In the genomic region with DNA sequence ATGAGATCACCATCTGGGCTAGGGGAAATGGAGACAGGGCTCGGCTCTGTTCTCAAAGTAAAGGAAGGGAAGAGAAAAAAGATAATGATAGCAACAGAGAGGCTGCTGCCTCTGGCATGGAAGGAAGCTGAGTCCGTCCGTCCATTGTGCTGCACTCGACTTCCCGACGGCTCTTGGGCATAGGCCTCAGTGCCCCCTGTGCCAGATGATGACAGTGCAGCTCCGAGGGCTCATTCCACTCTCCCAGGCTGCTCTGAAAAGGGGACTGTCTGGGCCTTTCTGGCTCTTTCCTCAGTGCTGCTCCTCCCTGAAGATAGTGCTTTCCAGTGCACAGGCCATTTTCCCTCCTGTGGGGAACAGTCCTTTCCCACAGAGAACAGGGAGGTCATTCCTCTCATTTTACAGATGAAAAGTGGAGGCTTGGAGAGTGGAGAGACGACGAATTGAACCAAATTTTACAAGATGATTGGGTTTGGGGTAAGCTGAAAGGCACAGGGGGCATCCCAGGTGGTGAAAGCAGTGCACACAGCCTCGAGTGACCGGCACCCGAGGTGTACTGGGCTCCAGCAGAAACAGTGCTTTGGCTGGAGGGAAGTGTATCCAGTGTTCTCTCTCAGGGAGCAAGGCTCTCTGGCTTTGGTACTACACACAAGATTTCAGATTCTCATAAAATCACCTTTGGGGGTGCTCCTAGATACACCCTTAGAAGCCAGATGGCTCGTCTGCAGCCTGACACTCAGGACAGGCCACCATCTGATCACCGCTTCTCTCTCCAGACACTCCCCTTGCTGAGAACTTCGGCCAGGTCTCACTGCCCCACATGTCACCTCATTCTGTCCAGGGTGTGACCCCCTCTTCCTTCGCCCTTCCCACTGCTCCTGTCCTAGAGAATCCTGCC, we compare ENCODE assay signal across 18 cellular contexts.
"Had no signal": no experiment of that assay in that cellular context is flagged by ENCODE, and none has a peak within 500 bp of the region (broad histone marks: within the 10 kb centered on the region; RNA-seq: fewer than 3 reads in every experiment).

No MANE protein-coding gene starts in this region.

- H3K27me3 ChIP-seq: colonic mucosa had no signal

- H3K4me2 ChIP-seq: SK-N-SH had no signal

- ATAC-seq: activated T-cell treated with anti-CD3 and anti-CD28 coated beads, Interleukin-2, amount 50 U/mL, for 4 hours; left ventricle myocardium superior; natural killer cell treated with Interleukin-12 subunit alpha and Interleukin-12 subunit beta and Interleukin-15 and Interleukin-18, amount 100 ng/mL, for 72 hours; psoas muscle; right cardiac atrium; stimulated activated naive CD8-positive, alpha-beta T cell treated with anti-CD3 and anti-CD28 coated beads, Interleukin-15, Interleukin-2, amounts not matched to agents 100 U/mL and 50 U/mL, for 24 hours had no signal

- DNase-seq: activated CD8-positive, alpha-beta memory T cell treated with anti-CD3 and anti-CD28 coated beads, Interleukin-2, amount 50 U/mL, for 48 hours; activated naive CD4-positive, alpha-beta T cell treated with Interleukin-2 at 50 U/mL for 16 hours; activated naive CD8-positive, alpha-beta T cell treated with anti-CD3 and anti-CD28 coated beads for 36 hours; activated T-cell treated with anti-CD3 and anti-CD28 coated beads, Interleukin-2, amount 50 U/mL, for 4 hours; colonic mucosa; hippocampal formation; left ventricle myocardium superior; mammary epithelial cell; midbrain; psoas muscle; right cardiac atrium; SK-N-SH; stimulated activated CD4-positive, alpha-beta T cell treated with anti-CD3 and anti-CD28 coated beads, Interleukin-4, amount 100 ng/mL, for 24 hours; stimulated activated naive CD8-positive, alpha-beta T cell treated with anti-CD3 and anti-CD28 coated beads, Interleukin-15, Interleukin-2, amounts not matched to agents 100 U/mL and 50 U/mL, for 24 hours had no signal

- H3K27ac ChIP-seq: colonic mucosa, dorsolateral prefrontal cortex, epithelial cell of prostate, psoas muscle had no signal

- H3K4me3 ChIP-seq: colonic mucosa, dorsolateral prefrontal cortex, psoas muscle had no signal

- H3K9me3 Mint-ChIP-seq: activated naive CD8-positive, alpha-beta T cell treated with anti-CD3 and anti-CD28 coated beads for 36 hours; activated T-cell treated with anti-CD3 and anti-CD28 coated beads, Interleukin-2, amount 50 U/mL, for 4 hours; activated T-helper 2 cell treated with anti-CD3 and anti-CD28 coated beads, Interferon-gamma antibody, Interleukin-2, Interleukin-4, amounts not matched to agents 10 μg/mL and 5 μg/mL and 100 μg/mL, durations not matched to agents 14 hours and 24 hours and 36 hours; natural killer cell treated with Interleukin-12 subunit alpha and Interleukin-12 subunit beta and Interleukin-15 and Interleukin-18, amount 100 ng/mL, for 72 hours had no signal

- H3K27me3 Mint-ChIP-seq: activated naive CD8-positive, alpha-beta T cell treated with anti-CD3 and anti-CD28 coated beads for 36 hours had no signal

- H3K36me3 ChIP-seq: colonic mucosa had no signal

- H3K4me3 Mint-ChIP-seq: activated naive CD8-positive, alpha-beta T cell treated with anti-CD3 and anti-CD28 coated beads for 36 hours; activated T-cell treated with anti-CD3 and anti-CD28 coated beads, Interleukin-2, amount 50 U/mL, for 4 hours; natural killer cell treated with Interleukin-12 subunit alpha and Interleukin-12 subunit beta and Interleukin-15 and Interleukin-18, amount 100 ng/mL, for 72 hours had no signal

- H3K9ac ChIP-seq: SK-N-SH had no signal

- H3K36me3 Mint-ChIP-seq: activated naive CD8-positive, alpha-beta T cell treated with anti-CD3 and anti-CD28 coated beads for 36 hours; natural killer cell treated with Interleukin-12 subunit alpha and Interleukin-12 subunit beta and Interleukin-15 and Interleukin-18, amount 100 ng/mL, for 72 hours had no signal

- H3K4me1 Mint-ChIP-seq: activated naive CD8-positive, alpha-beta T cell treated with anti-CD3 and anti-CD28 coated beads for 36 hours had no signal

- H3K9me3 ChIP-seq: colonic mucosa, psoas muscle, SK-N-SH had no signal

- H3K27ac Mint-ChIP-seq: activated naive CD8-positive, alpha-beta T cell treated with anti-CD3 and anti-CD28 coated beads for 36 hours; activated T-helper 2 cell treated with anti-CD3 and anti-CD28 coated beads, Interferon-gamma antibody, Interleukin-2, Interleukin-4, amounts not matched to agents 10 μg/mL and 5 μg/mL and 100 μg/mL, durations not matched to agents 14 hours and 24 hours and 36 hours; natural killer cell treated with Interleukin-12 subunit alpha and Interleukin-12 subunit beta and Interleukin-15 and Interleukin-18, amount 100 ng/mL, for 72 hours had no signal

- H3K4me1 ChIP-seq: colonic mucosa, psoas muscle had no signal
